ENCODE assay signal across 8 cellular contexts in the genomic region with DNA sequence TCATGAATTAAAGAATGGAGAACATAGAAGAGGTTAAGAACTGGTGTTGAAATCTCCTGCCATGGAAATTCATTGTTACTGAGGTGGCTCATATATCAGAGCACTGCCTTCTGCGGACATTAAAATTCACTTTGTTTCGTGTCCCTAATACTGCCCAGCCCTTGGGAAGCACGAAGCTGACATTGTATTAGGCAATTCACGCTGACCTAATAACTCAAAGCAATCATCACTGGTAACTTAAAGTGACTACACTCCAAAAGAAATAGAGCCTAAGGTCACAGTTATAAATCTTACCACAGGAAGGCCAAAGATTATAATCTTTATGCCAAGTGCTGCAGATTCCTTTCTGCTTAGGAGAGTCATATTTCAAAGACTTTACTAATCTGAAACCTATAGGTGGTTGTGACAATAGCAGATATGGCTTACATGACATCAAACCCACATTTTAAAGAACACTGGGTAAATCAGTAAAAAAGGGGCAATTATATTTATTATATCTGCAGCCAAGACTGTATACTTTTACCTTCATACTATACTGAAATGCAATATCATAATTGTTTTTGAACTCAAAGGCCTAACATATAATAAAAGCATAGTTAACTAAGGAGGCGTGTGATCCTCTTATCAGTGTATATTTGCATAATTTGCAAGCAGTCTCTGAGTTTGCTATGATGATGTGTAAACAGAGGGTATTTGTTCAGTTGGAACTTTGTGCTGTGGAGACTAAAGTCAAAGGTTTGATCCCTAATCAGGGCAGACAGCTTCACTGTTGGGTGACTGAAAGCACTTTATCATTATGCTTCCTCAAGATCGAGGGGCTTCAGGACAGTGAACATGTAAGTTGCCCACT. TPM values are rescaled to one million over a fixed set of nuclear protein-coding genes. Genes with fewer than 3 reads are reported as not detected.
A peak's percentile ranks its signal among the peaks of the same experiment; 100 is the strongest.
DNase-seq lines count a peak whose midpoint lies in the region; ATAC-seq and TF ChIP-seq lines count a peak whose summit lies in the region.
"Had no signal": no experiment of that assay in that cellular context is flagged by ENCODE, and none has a peak within 500 bp of the region (broad histone marks: within the 10 kb centered on the region; RNA-seq: fewer than 3 reads in every experiment).

No MANE protein-coding gene starts in this region.

- DNase-seq in left lung (no peak), thoracic aorta (ENCODE audit: low spot score) (no peak), NCI-H82 treated with DMSO at 0.1 percent for 48 hours (lab: John Stamatoyannopoulos, UW; ENCODE audit: unreplicated experiment) (no peak), cerebellar cortex (ENCODE audit: low spot score) (no peak)
- DNase-seq: activated T-cell treated with anti-CD3 and anti-CD28 coated beads for 4 hours had no signal

- CTCF ChIA-PET in HEK293 (lab: Yijun Ruan, JAX): interaction anchor here (0.7 to 3.0 kb wide), 22 partner anchors 9 to 1054 kb away, joined by 3 to 41 read pairs (median 4); a partner anchor contains a TSS

- H3K4me1 ChIP-seq in HEK293 (ENCODE audit: control insufficient read depth, insufficient read depth, low read length) (peaks cover 23% of the 10 kb centered on the region), left lung (peaks cover 0 to 7% of the 10 kb centered on the region in 2 donors), thoracic aorta (ENCODE audit: control insufficient read depth in 1 of 2, low read depth in 2 of 2) (no peaks in the 10 kb centered on the region)

- H3K9me3 ChIP-seq in HEK293 (ENCODE audit: control insufficient read depth, insufficient read depth, low read depth, low read length): no peaks in the 10 kb centered on the region
- H3K9me3 ChIP-seq in left lung: no peaks in the 10 kb centered on the region
- no peaks in the 10 kb centered on the region for H3K9me3 ChIP-seq in thoracic aorta

- H3K27me3 ChIP-seq in left lung (no peaks in the 10 kb centered on the region), thoracic aorta (replicated peaks; ENCODE audit: insufficient read depth) (no peaks in the 10 kb centered on the region)

- H3K36me3 ChIP-seq in HEK293 (ENCODE audit: control insufficient read depth in 2 of 2, insufficient read depth in 1 of 2, low read length in 2 of 2): no peaks in the 10 kb centered on the region
- H3K36me3 ChIP-seq in left lung: no peaks in the 10 kb centered on the region
- no peaks in the 10 kb centered on the region for H3K36me3 ChIP-seq in thoracic aorta

- H3K27ac ChIP-seq in HEK293 (ENCODE audit: extremely low read depth, low read depth, low read length): peak overlapping the region; percentile 39
- no peak overlapping the region for H3K27ac ChIP-seq in left lung
- no peak overlapping the region for H3K27ac ChIP-seq in thoracic aorta

- H3K4me3 ChIP-seq in HEK293 (ENCODE audit: low read depth, low read length) (no peak overlapping the region), left lung (no peak overlapping the region), thoracic aorta (no peak overlapping the region)

- intact Hi-C loops in left lung (cut with DNase I): loop anchor here in 1 of 2 donors (5.0 to 10.0 kb wide), 2 partner anchors 218 to 566 kb away; no protein-coding TSS in a partner anchor

- ATAC-seq in SK-N-SH treated with all-trans-retinoic acid at 6 μM for 48 hours (peak; percentile 29), left lung (peak; percentile 51), thoracic aorta (ENCODE audit: insufficient number of reproducible peaks, low FRiP score, low read depth) (peak; percentile 21), HG03439 (IDR thresholded peaks at IDR 0.05; ENCODE audit: unreplicated experiment) (no peak)

- POLR2A ChIA-PET in HEK293 (lab: Yijun Ruan, JAX): interaction anchor here (0.7 kb wide), 1 partner anchor 145 kb away, joined by 4 read pairs; no protein-coding TSS in a partner anchor

- no peak for TF ChIP-seq CTCF in HEK293 (tag by site-specific recombination; IDR thresholded peaks at IDR 0.05)
- TF ChIP-seq CTCF in left lung (IDR thresholded peaks at IDR 0.05): no peak
- no peak for TF ChIP-seq CTCF in thoracic aorta (IDR thresholded peaks at IDR 0.05)

TF ChIP-seq in HEK293, 187 proteins besides CTCF, POLR2A, EP300 and RAD21 (continues in another document):
- no peak for TF ChIP-seq PRDM1 (tag by site-specific recombination; IDR thresholded peaks at IDR 0.05)
- TF ChIP-seq ZNF140 (tag by site-specific recombination; IDR thresholded peaks at IDR 0.05): no peak
- no peak for TF ChIP-seq ZNF514 (tag by site-specific recombination; IDR thresholded peaks at IDR 0.05)
- TF ChIP-seq SCRT1 (tag by site-specific recombination; IDR thresholded peaks at IDR 0.05; ENCODE audit: borderline replicate concordance): no peak
- no peak for TF ChIP-seq ZNF670 (tag by site-specific recombination; IDR thresholded peaks at IDR 0.05; ENCODE audit: low read depth)
- peak; percentile 86 for TF ChIP-seq ZBTB21 (tag by site-specific recombination; IDR thresholded peaks at IDR 0.05)
- peak; percentile 83 for TF ChIP-seq ZBTB48 (tag by site-specific recombination; IDR thresholded peaks at IDR 0.05)
- TF ChIP-seq ZFHX2 (tag by site-specific recombination; conservative IDR thresholded peaks at IDR 0.05): no peak
- TF ChIP-seq, protein P1, sequence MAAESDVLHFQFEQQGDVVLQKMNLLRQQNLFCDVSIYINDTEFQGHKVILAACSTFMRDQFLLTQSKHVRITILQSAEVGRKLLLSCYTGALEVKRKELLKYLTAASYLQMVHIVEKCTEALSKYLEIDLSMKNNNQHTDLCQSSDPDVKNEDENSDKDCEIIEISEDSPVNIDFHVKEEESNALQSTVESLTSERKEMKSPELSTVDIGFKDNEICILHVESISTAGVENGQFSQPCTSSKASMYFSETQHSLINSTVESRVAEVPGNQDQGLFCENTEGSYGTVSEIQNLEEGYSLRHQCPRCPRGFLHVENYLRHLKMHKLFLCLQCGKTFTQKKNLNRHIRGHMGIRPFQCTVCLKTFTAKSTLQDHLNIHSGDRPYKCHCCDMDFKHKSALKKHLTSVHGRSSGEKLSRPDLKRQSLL (tag by site-specific recombination; IDR thresholded peaks at IDR 0.05): peak; percentile 88
- TF ChIP-seq, protein P2, sequence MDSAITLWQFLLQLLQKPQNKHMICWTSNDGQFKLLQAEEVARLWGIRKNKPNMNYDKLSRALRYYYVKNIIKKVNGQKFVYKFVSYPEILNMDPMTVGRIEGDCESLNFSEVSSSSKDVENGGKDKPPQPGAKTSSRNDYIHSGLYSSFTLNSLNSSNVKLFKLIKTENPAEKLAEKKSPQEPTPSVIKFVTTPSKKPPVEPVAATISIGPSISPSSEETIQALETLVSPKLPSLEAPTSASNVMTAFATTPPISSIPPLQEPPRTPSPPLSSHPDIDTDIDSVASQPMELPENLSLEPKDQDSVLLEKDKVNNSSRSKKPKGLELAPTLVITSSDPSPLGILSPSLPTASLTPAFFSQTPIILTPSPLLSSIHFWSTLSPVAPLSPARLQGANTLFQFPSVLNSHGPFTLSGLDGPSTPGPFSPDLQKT (IDR thresholded peaks at IDR 0.05; ENCODE audit: borderline replicate concordance, low read depth, low read length): no peak
- TF ChIP-seq ZNF701 (tag by site-specific recombination; IDR thresholded peaks at IDR 0.05): no peak
- peak; percentile 77 for TF ChIP-seq ZNF596 (tag by site-specific recombination; IDR thresholded peaks at IDR 0.05)
- peak; percentile 98 for TF ChIP-seq GLI2 (tag by site-specific recombination; IDR thresholded peaks at IDR 0.05; ENCODE audit: borderline replicate concordance, low read depth)
- no peak for TF ChIP-seq ZNF266 (tag by site-specific recombination; IDR thresholded peaks at IDR 0.05; ENCODE audit: low read depth)

TF ChIP-seq in SK-N-SH treated with all-trans-retinoic acid at 6 μM for 48 hours, 23 proteins besides CTCF, POLR2A, EP300 and RAD21:
- TF ChIP-seq, protein P3, sequence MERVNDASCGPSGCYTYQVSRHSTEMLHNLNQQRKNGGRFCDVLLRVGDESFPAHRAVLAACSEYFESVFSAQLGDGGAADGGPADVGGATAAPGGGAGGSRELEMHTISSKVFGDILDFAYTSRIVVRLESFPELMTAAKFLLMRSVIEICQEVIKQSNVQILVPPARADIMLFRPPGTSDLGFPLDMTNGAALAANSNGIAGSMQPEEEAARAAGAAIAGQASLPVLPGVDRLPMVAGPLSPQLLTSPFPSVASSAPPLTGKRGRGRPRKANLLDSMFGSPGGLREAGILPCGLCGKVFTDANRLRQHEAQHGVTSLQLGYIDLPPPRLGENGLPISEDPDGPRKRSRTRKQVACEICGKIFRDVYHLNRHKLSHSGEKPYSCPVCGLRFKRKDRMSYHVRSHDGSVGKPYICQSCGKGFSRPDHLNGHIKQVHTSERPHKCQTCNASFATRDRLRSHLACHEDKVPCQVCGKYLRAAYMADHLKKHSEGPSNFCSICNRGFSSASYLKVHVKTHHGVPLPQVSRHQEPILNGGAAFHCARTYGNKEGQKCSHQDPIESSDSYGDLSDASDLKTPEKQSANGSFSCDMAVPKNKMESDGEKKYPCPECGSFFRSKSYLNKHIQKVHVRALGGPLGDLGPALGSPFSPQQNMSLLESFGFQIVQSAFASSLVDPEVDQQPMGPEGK (CRISPR knock-in tag; IDR thresholded peaks at IDR 0.05; ENCODE audit: borderline replicate concordance): no peak
- TF ChIP-seq TOX (CRISPR knock-in tag; IDR thresholded peaks at IDR 0.05; ENCODE audit: borderline replicate concordance): no peak

RNA-seq across cellular contexts. Expression of a gene that starts 51.9 kb away (rescaled TPM):
- 100 to 1,000 TPM; 234 to 286 TPM for total RNA-seq in left lung
- total RNA-seq in thoracic aorta: 100 to 1,000 TPM in 1 of 2 donors, 10 to 100 TPM in 1; 69.0 to 141 TPM
